ENCODE assay signal across 12 cellular contexts in the genomic region with DNA sequence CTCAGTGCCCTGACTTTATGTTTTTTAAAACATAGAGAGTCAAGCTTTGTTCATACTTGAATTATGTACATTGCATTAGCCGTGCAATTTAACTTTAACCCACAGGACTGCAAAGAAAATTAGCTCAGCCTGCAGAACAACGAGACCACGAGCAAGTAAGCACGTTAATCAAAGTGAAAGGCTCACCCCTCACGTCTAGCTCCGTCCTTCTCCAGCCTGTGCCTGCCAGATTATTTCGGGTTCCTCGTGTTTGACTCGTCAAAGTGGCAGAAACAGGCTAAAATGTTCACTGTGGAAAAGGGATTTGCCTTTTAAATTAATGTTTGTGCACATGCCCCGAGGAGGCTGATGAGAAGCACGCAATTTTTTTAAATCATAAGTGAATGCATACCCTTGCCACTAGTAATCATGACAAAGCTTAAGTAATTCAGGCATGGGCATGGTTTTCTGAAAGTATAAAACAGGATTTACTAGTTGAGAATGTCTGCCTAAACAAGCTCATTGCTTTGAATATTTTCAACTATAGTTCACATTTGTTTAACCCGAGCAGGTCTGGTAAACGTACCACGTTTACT. TPM values are rescaled to one million over a fixed set of nuclear protein-coding genes. Genes with fewer than 3 reads are reported as not detected.
DNase-seq lines count a peak whose midpoint lies in the region; ATAC-seq, FAIRE-seq and TF ChIP-seq lines count a peak whose summit lies in the region.
"Had no signal": no experiment of that assay in that cellular context is flagged by ENCODE, and none has a peak within 500 bp of the region (broad histone marks: within the 10 kb centered on the region; RNA-seq: fewer than 3 reads in every experiment).

No MANE protein-coding gene starts in this region.

- no peak overlapping the region for H3K4me3 Mint-ChIP-seq in activated CD4-positive, alpha-beta T cell treated with anti-CD3 and anti-CD28 coated beads, Interleukin-2, amount 10 ng/mL, durations not matched to agents 24 days and 14 days
- H3K4me3 Mint-ChIP-seq in astrocyte (ENCODE audit: unreplicated experiment) (no peak overlapping the region), memory B cell (peak overlapping the region; percentile 69)

- no peaks in the 10 kb centered on the region for H3K9me3 Mint-ChIP-seq in activated CD4-positive, alpha-beta T cell treated with anti-CD3 and anti-CD28 coated beads, Interleukin-2, amount 10 ng/mL, durations not matched to agents 24 days and 14 days
- no peaks in the 10 kb centered on the region for H3K9me3 Mint-ChIP-seq in astrocyte (ENCODE audit: unreplicated experiment)
- no peaks in the 10 kb centered on the region for H3K9me3 Mint-ChIP-seq in memory B cell

- FAIRE-seq in astrocyte (lab: Jason Lieb, UNC): no peak

- no peaks in the 10 kb centered on the region for H3K36me3 Mint-ChIP-seq in activated CD4-positive, alpha-beta T cell treated with anti-CD3 and anti-CD28 coated beads, Interleukin-2, amount 10 ng/mL, durations not matched to agents 24 days and 14 days (ENCODE audit: low read depth)
- H3K36me3 Mint-ChIP-seq in astrocyte (ENCODE audit: low read depth, unreplicated experiment): peaks cover 25% of the 10 kb centered on the region
- H3K36me3 Mint-ChIP-seq in memory B cell: peaks cover 2% of the 10 kb centered on the region

- no peak overlapping the region for H2AFZ ChIP-seq in astrocyte (ENCODE audit: low read depth, low read length)

- no peak for ATAC-seq in memory B cell (ENCODE audit: low read depth)
- no peak for ATAC-seq in GM19455 (IDR thresholded peaks at IDR 0.05; ENCODE audit: unreplicated experiment)
- ATAC-seq in HG03108 (IDR thresholded peaks at IDR 0.05; ENCODE audit: unreplicated experiment): no peak
- ATAC-seq: sciatic nerve had no signal

- H3K9me3 ChIP-seq in astrocyte (ENCODE audit: insufficient read depth, low read depth, low read length): no peaks in the 10 kb centered on the region
- H3K9me3 ChIP-seq: BLaER1 had no signal

- peak; percentile 49 for DNase-seq in activated CD4-positive, alpha-beta T cell treated with anti-CD3 and anti-CD28 coated beads, Interleukin-2, amount 10 ng/mL, durations not matched to agents 24 days and 14 days
- no peak for DNase-seq in activated CD4-positive, alpha-beta T cell treated with anti-CD3 and anti-CD28 coated beads, Interleukin-2, amount 50 U/mL, for 4 hours
- DNase-seq in astrocyte (ENCODE audit: low read depth): peak; percentile 51
- no peak for DNase-seq in memory B cell (ENCODE audit: low spot score in 2 of 2)
- DNase-seq in activated naive CD4-positive, alpha-beta T cell treated with anti-CD3 and anti-CD28 coated beads, Interleukin-2, amount 50 U/mL, for 16 hours: no peak
- no peak for DNase-seq in activated T-cell treated with anti-CD3 and anti-CD28 coated beads, Interleukin-2, amount 50 U/mL, for 48 hours
- DNase-seq: activated effector memory CD4-positive, alpha-beta T cell treated with anti-CD3 and anti-CD28 coated beads, Interleukin-2, amount 50 U/mL, for 16 hours; Right ventricle myocardium superior had no signal

- H3K27me3 Mint-ChIP-seq in activated CD4-positive, alpha-beta T cell treated with anti-CD3 and anti-CD28 coated beads, Interleukin-2, amount 10 ng/mL, durations not matched to agents 24 days and 14 days: peaks cover 22% of the 10 kb centered on the region
- H3K27me3 Mint-ChIP-seq in astrocyte (ENCODE audit: low read depth, unreplicated experiment): no peaks in the 10 kb centered on the region
- peaks cover 2% of the 10 kb centered on the region for H3K27me3 Mint-ChIP-seq in memory B cell

- peak overlapping the region; percentile 59 for H3K27ac ChIP-seq in astrocyte (ENCODE audit: low read depth, low read length)
- H3K27ac ChIP-seq: BLaER1 had no signal

- no peaks in the 10 kb centered on the region for H3K27me3 ChIP-seq in astrocyte (ENCODE audit: insufficient read depth, low read length)
- H3K27me3 ChIP-seq: BLaER1 had no signal

- peak overlapping the region; percentile 73 for H3K4me2 ChIP-seq in astrocyte (ENCODE audit: low read length)
- H3K4me2 ChIP-seq: BLaER1 had no signal

- H3K79me2 ChIP-seq in astrocyte (ENCODE audit: insufficient read depth, low read length): peaks cover 24% of the 10 kb centered on the region

- peaks cover 14% of the 10 kb centered on the region for H3K4me1 ChIP-seq in astrocyte (ENCODE audit: insufficient read depth, low read length)
- H3K4me1 ChIP-seq: BLaER1 had no signal

- peaks cover 4% of the 10 kb centered on the region for H3K4me1 Mint-ChIP-seq in activated CD4-positive, alpha-beta T cell treated with anti-CD3 and anti-CD28 coated beads, Interleukin-2, amount 10 ng/mL, durations not matched to agents 24 days and 14 days
- H3K4me1 Mint-ChIP-seq in astrocyte (ENCODE audit: low read depth, unreplicated experiment) (peaks cover 14% of the 10 kb centered on the region), memory B cell (peaks cover 32% of the 10 kb centered on the region)

- peak overlapping the region; percentile 53 for H3K9ac ChIP-seq in astrocyte (ENCODE audit: low read length)
- H3K9ac ChIP-seq: BLaER1 had no signal

- H3K36me3 ChIP-seq in astrocyte (ENCODE audit: insufficient read depth, low read length): peaks cover 55% of the 10 kb centered on the region
- H3K36me3 ChIP-seq: BLaER1 had no signal

- H3K27ac Mint-ChIP-seq in activated CD4-positive, alpha-beta T cell treated with anti-CD3 and anti-CD28 coated beads, Interleukin-2, amount 10 ng/mL, durations not matched to agents 24 days and 14 days: no peak overlapping the region
- no peak overlapping the region for H3K27ac Mint-ChIP-seq in astrocyte (ENCODE audit: unreplicated experiment)
- peak overlapping the region; percentile 76 for H3K27ac Mint-ChIP-seq in memory B cell

- H3K4me3 ChIP-seq in astrocyte (ENCODE audit: insufficient read depth, low read depth, low read length): peak overlapping the region; percentile 1
- H3K4me3 ChIP-seq: BLaER1 had no signal

- no peaks in the 10 kb centered on the region for H4K20me1 ChIP-seq in astrocyte (ENCODE audit: insufficient read depth, low read length)
- H4K20me1 ChIP-seq: BLaER1 had no signal

- intact Hi-C loops in activated CD4-positive, alpha-beta T cell treated with anti-CD3 and anti-CD28 coated beads, Interleukin-2, amount 10 ng/mL, durations not matched to agents 24 days and 14 days (cut with micrococcal nuclease): loop anchor here (5.0 kb wide), 1 partner anchor 44 kb away; no protein-coding TSS in a partner anchor

- TF ChIP-seq CTCF in astrocyte (IDR thresholded peaks at IDR 0.05; ENCODE audit: insufficient read depth, low read depth, low read length): no peak

RNA-seq across cellular contexts. Expression of a gene that starts 15.3 kb away (rescaled TPM):
- total RNA-seq in activated CD4-positive, alpha-beta T cell treated with anti-CD3 and anti-CD28 coated beads, Interleukin-2, amount 10 ng/mL, durations not matched to agents 24 days and 14 days: 14.5 and 17.8 TPM in 2 replicates
- 57.6 and 60.7 TPM in 2 replicates for total RNA-seq in astrocyte

Comparison
In these comparisons a context has a peak if more than half of its experiments do, and no peak if none do; other contexts are left out.
1. DNase-seq: peak in activated CD4-positive, alpha-beta T cell treated with anti-CD3 and anti-CD28 coated beads, Interleukin-2, amount 10 ng/mL, durations not matched to agents 24 days and 14 days (single experiment) and astrocyte (single experiment); none in activated CD4-positive, alpha-beta T cell treated with anti-CD3 and anti-CD28 coated beads, Interleukin-2, amount 50 U/mL, for 4 hours (0 of 2), memory B cell (0 of 2), activated naive CD4-positive, alpha-beta T cell treated with anti-CD3 and anti-CD28 coated beads, Interleukin-2, amount 50 U/mL, for 16 hours (single experiment) and activated T-cell treated with anti-CD3 and anti-CD28 coated beads, Interleukin-2, amount 50 U/mL, for 48 hours (0 of 2).